1 cellular context compared by ENCODE assay signal in genomic region chr7:140060788-140061606, GRCh38.
TF ChIP-seq lines count a peak whose summit lies in the region.

No MANE protein-coding gene starts in this region.

TF ChIP-seq in IMR-90, 13 proteins besides CTCF, POLR2A, EP300 and RAD21 (continued from another document):
- TF ChIP-seq USF2 (IDR thresholded peaks at IDR 0.05; ENCODE audit: low read depth, low read length) (no peak), MAZ (IDR thresholded peaks at IDR 0.05; ENCODE audit: borderline replicate concordance, low read depth, low read length) (no peak), RCOR1 (IDR thresholded peaks at IDR 0.05; ENCODE audit: insufficient replicate concordance, low read length) (no peak), RFX5 (IDR thresholded peaks at IDR 0.05; ENCODE audit: low read depth, low read length) (no peak), MAFK (IDR thresholded peaks at IDR 0.05; ENCODE audit: low read depth, low read length) (no peak), MXI1 (IDR thresholded peaks at IDR 0.05; ENCODE audit: borderline replicate concordance, low read depth, low read length) (no peak), ELK1 (IDR thresholded peaks at IDR 0.05; ENCODE audit: borderline replicate concordance, low read depth, low read length) (no peak)
